In the genomic region with DNA sequence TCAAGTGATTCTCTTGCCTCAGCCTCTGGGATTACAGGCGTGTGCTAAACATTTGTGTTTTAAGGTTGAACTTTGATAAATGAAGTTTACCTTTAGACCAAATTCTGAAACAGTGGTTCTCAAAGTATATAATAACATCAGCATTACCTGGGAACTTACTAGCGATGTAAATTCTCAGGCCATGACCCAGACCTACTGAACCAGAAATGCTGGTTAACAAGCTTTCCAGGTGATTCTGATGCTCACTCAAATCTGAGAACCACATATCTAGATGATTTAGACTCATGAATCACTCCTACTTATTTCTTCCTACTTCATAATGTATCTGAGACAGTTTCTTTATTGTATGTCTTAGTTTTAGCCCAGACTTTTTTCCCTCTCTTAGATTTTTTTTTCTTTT, we compare ENCODE assay signal across 17 cellular contexts. TPM values are rescaled to one million over a fixed set of nuclear protein-coding genes. Genes with fewer than 3 reads are reported as not detected.
A peak's percentile ranks its signal among the peaks of the same experiment; 100 is the strongest.
DNase-seq lines count a peak whose midpoint lies in the region; ATAC-seq and TF ChIP-seq lines count a peak whose summit lies in the region.
"Had no signal": no experiment of that assay in that cellular context is flagged by ENCODE, and none has a peak within 500 bp of the region (broad histone marks: within the 10 kb centered on the region; RNA-seq: fewer than 3 reads in every experiment).

No MANE protein-coding gene starts in this region.

- H3K27ac Mint-ChIP-seq in central memory CD8-positive, alpha-beta T cell (ENCODE audit: low read depth): peak overlapping the region; percentile 30
- H3K27ac Mint-ChIP-seq: CD8-positive, alpha-beta T cell; HFFc6 had no signal

- CTCF ChIA-PET in OCI-LY7 (lab: Charles Lee; ENCODE audit: unreplicated experiment): no interaction called here

- H3K27me3 ChIP-seq in kidney epithelial cell (ENCODE audit: control insufficient read depth, insufficient read depth, low read length) (no peaks in the 10 kb centered on the region), smooth muscle cell (ENCODE audit: low read depth) (no peaks in the 10 kb centered on the region)

- no peaks in the 10 kb centered on the region for H3K27me3 Mint-ChIP-seq in central memory CD8-positive, alpha-beta T cell

- intact Hi-C loops in OCI-LY7 (cut with micrococcal nuclease; ENCODE audit: unreplicated experiment): no loop called here

- BruUV-seq in OCI-LY7 (replicated peaks; lab: Mats Ljungman, UMichigan): no TSS peak

- no peak for ATAC-seq in central memory CD8-positive, alpha-beta T cell (replicated peaks; ENCODE audit: extremely low read depth, poor library complexity, severe bottlenecking)
- ATAC-seq: CD8-positive, alpha-beta T cell had no signal

- H3K27ac ChIP-seq in smooth muscle cell (ENCODE audit: low read depth) (peak overlapping the region; percentile 43), OCI-LY7 (ENCODE audit: low read depth, low read length, poor library complexity, severe bottlenecking) (no peak overlapping the region)
- H3K27ac ChIP-seq: 22Rv1, HL-60 had no signal

- H3K36me3 ChIP-seq in kidney epithelial cell (ENCODE audit: control insufficient read depth, insufficient read depth, low read length): no peaks in the 10 kb centered on the region
- H3K36me3 ChIP-seq in smooth muscle cell (ENCODE audit: low read depth): no peaks in the 10 kb centered on the region
- peaks cover 20% of the 10 kb centered on the region for H3K36me3 ChIP-seq in OCI-LY7 (ENCODE audit: insufficient read depth, low read length)

- DNase-seq in SIG-M5 treated with dmso at 0.1 percent for 504 hours (lab: John Stamatoyannopoulos, UW; ENCODE audit: unreplicated experiment) (peak; percentile 19), SIG-M5 (lab: John Stamatoyannopoulos, UW) (no peak), kidney epithelial cell (ENCODE audit: low read depth) (peak; percentile 16), smooth muscle cell (lab: John Stamatoyannopoulos, UW; ENCODE audit: unreplicated experiment) (no peak), G401 (ENCODE audit: low spot score) (no peak), OCI-LY7 (ENCODE audit: low spot score) (no peak)
- DNase-seq in central memory CD8-positive, alpha-beta T cell (ENCODE audit: low spot score in 2 of 2): no peak
- no peak for DNase-seq in activated naive CD4-positive, alpha-beta T cell treated with Interleukin-2 at 50 U/mL for 16 hours
- DNase-seq: Caco-2; CD8-positive, alpha-beta T cell; DND-41; GF-D8; HCEC 1CT; HFFc6 had no signal

- H3K4me2 ChIP-seq in smooth muscle cell (no peak overlapping the region), OCI-LY7 (ENCODE audit: low read length) (no peak overlapping the region)

- peaks cover 6% of the 10 kb centered on the region for H3K9me3 Mint-ChIP-seq in central memory CD8-positive, alpha-beta T cell
- H3K9me3 Mint-ChIP-seq: HFFc6 had no signal

- no peak for TF ChIP-seq CTCF in kidney epithelial cell (IDR thresholded peaks at IDR 0.05; ENCODE audit: insufficient read depth, low read length, poor library complexity, severe bottlenecking)
- TF ChIP-seq CTCF in smooth muscle cell (IDR thresholded peaks at IDR 0.05; ENCODE audit: borderline replicate concordance, insufficient read depth, poor library complexity, severe bottlenecking): no peak
- no peak for TF ChIP-seq CTCF in OCI-LY7 (conservative IDR thresholded peaks at IDR 0.05; ENCODE audit: low read length)

- no peaks in the 10 kb centered on the region for H3F3A ChIP-seq in smooth muscle cell (ENCODE audit: low read depth)

- H3K36me3 Mint-ChIP-seq in central memory CD8-positive, alpha-beta T cell (ENCODE audit: insufficient read depth): no peaks in the 10 kb centered on the region

- no peak overlapping the region for H3K4me3 Mint-ChIP-seq in central memory CD8-positive, alpha-beta T cell
- H3K4me3 Mint-ChIP-seq: CD14-positive monocyte; CD8-positive, alpha-beta T cell; HFFc6 had no signal

- no peaks in the 10 kb centered on the region for H3K9me2 ChIP-seq in OCI-LY7 (ENCODE audit: insufficient read depth, low read length)

- in situ Hi-C loops in G401 (cut with HindIII; ENCODE audit: low sequenced_read_pairs): no loop called here

- peaks cover 33% of the 10 kb centered on the region for H3K4me1 Mint-ChIP-seq in central memory CD8-positive, alpha-beta T cell

- no peak overlapping the region for H3K9ac ChIP-seq in smooth muscle cell (ENCODE audit: low read depth)

- H3K4me1 ChIP-seq in smooth muscle cell (ENCODE audit: low read depth) (no peaks in the 10 kb centered on the region), OCI-LY7 (ENCODE audit: insufficient read depth, low read length, poor library complexity, severe bottlenecking) (no peaks in the 10 kb centered on the region)
- H3K4me1 ChIP-seq: Caco-2 had no signal

- H2AFZ ChIP-seq in smooth muscle cell (ENCODE audit: low read depth) (no peak overlapping the region), OCI-LY7 (ENCODE audit: low read length) (no peak overlapping the region)

- H3K9me3 ChIP-seq in smooth muscle cell (replicated peaks; ENCODE audit: low read depth): no peaks in the 10 kb centered on the region
- no peaks in the 10 kb centered on the region for H3K9me3 ChIP-seq in OCI-LY7 (ENCODE audit: low read length)
- H3K9me3 ChIP-seq: Caco-2 had no signal

- WGBS in smooth muscle cell (ENCODE audit: low lambda C conversion rate): 84% methylated on average over 2 of the region's 2 CpGs

- H4K20me1 ChIP-seq in smooth muscle cell (ENCODE audit: low read depth): no peaks in the 10 kb centered on the region
- H4K20me1 ChIP-seq in OCI-LY7 (ENCODE audit: insufficient read depth, low read length): no peaks in the 10 kb centered on the region

- H3K79me2 ChIP-seq in smooth muscle cell (ENCODE audit: low read depth) (no peaks in the 10 kb centered on the region), OCI-LY7 (ENCODE audit: insufficient read depth, low read depth, low read length) (no peaks in the 10 kb centered on the region)

- POLR2A ChIA-PET in OCI-LY7 (lab: Charles Lee): no interaction called here

- H3K4me3 ChIP-seq in kidney epithelial cell (ENCODE audit: low read depth, low read length) (no peak overlapping the region), smooth muscle cell (no peak overlapping the region), OCI-LY7 (ENCODE audit: low read depth, low read length, poor library complexity, severe bottlenecking) (no peak overlapping the region)

RNA-seq across cellular contexts. Expression of gene RAD51B, which starts 43.6 kb away (rescaled TPM):
- total RNA-seq in kidney epithelial cell (7.6 and 9.5 TPM in 2 replicates), smooth muscle cell (5.3 and 13.4 TPM in 2 replicates), OCI-LY7 (2022) (72.8 and 89.9 TPM in 2 replicates)
- polyA plus RNA-seq in smooth muscle cell: 4.6 and 5.9 TPM in 2 replicates
- total RNA-seq in G401 (2014; rRNA removed; shearing (Covaris generic)): 61.4 and 103 TPM in 2 replicates
- 41.4 and 48.2 TPM in 2 replicates for total RNA-seq in OCI-LY7 (2014; rRNA removed; shearing (Covaris generic))

RNA-seq across cellular contexts. Expression of gene ZFYVE26, which starts 46.8 kb away (rescaled TPM):
- 26.2 and 30.8 TPM in 2 replicates for total RNA-seq in kidney epithelial cell
- total RNA-seq in smooth muscle cell: 22.3 and 42.7 TPM in 2 replicates
- polyA plus RNA-seq in smooth muscle cell: 4.5 and 5.5 TPM in 2 replicates
- 58.9 and 93.4 TPM in 2 replicates for total RNA-seq in G401 (2014; rRNA removed; shearing (Covaris generic))
- 12.0 and 16.3 TPM in 2 replicates for total RNA-seq in OCI-LY7 (2014; rRNA removed; shearing (Covaris generic))
- 22.8 and 25.9 TPM in 2 replicates for total RNA-seq in OCI-LY7 (2022)

Comparison
In these comparisons a context has a peak if more than half of its experiments do, and no peak if none do; other contexts are left out.
1. DNase-seq: peak in SIG-M5 treated with dmso at 0.1 percent for 504 hours (single experiment) and kidney epithelial cell (single experiment); none in SIG-M5 (single experiment), central memory CD8-positive, alpha-beta T cell (0 of 2), smooth muscle cell (single experiment), activated naive CD4-positive, alpha-beta T cell treated with Interleukin-2 at 50 U/mL for 16 hours (single experiment), G401 (single experiment) and OCI-LY7 (single experiment).